21 cellular contexts compared by ENCODE assay signal in genomic region chr1:225961659-225962439, GRCh38. TPM values are rescaled to one million over a fixed set of nuclear protein-coding genes. Genes with fewer than 3 reads are reported as not detected.
A peak's percentile ranks its signal among the peaks of the same experiment; 100 is the strongest.
DNase-seq lines count a peak whose midpoint lies in the region; ATAC-seq, FAIRE-seq and TF ChIP-seq lines count a peak whose summit lies in the region.
"Had no signal": no experiment of that assay in that cellular context is flagged by ENCODE, and none has a peak within 500 bp of the region (broad histone marks: within the 10 kb centered on the region; RNA-seq: fewer than 3 reads in every experiment).

No MANE protein-coding gene starts in this region.

- peak overlapping the region in 9 of 11 experiments; percentile 37 to 77 (median 62); a peak in 18 of 22 replicates for H3K4me2 ChIP-seq in BLaER1 treated with 17β-estradiol and CSF1 and Interleukin-3, amounts not matched to agents 10 nM and 100 nM
- H3K4me2 ChIP-seq in GM12878 (ENCODE audit: control insufficient read depth, insufficient read depth) = no peak overlapping the region
- H3K4me2 ChIP-seq in osteoblast (ENCODE audit: insufficient read depth, low read length) = peak overlapping the region; percentile 67

- WGBS in GM12878 (ENCODE audit: insufficient coverage, insufficient replicate concordance, low lambda C conversion rate, missing lambda C conversion rate) = 49% methylated on average over 20 of the region's 20 CpGs

- no peaks in the 10 kb centered on the region for H3K36me3 ChIP-seq in BLaER1 treated with 17β-estradiol and CSF1 and Interleukin-3, amounts not matched to agents 10 nM and 100 nM
- H3K36me3 ChIP-seq in HEK293 (ENCODE audit: control insufficient read depth in 2 of 2, insufficient read depth in 1 of 2, low read length in 2 of 2) (no peaks in the 10 kb centered on the region), GM12878 (ENCODE audit: control insufficient read depth in 2 of 2, insufficient read depth in 2 of 2, low read length in 1 of 2) (no peaks in the 10 kb centered on the region), osteoblast (ENCODE audit: insufficient read depth, low read length) (no peaks in the 10 kb centered on the region)
- no peaks in the 10 kb centered on the region for H3K36me3 ChIP-seq in CD8-positive, alpha-beta T cell (ENCODE audit: insufficient read depth, low read length)
- H3K36me3 ChIP-seq: SJSA1 had no signal

- no peak for TF ChIP-seq EP300 in GM12878 (IDR thresholded peaks at IDR 0.05; ENCODE audit: borderline replicate concordance in 1 of 2, control insufficient read depth in 1 of 2, low read depth in 2 of 2, low read length in 2 of 2)

- H3K4me3 ChIP-seq in BLaER1 treated with 17β-estradiol and CSF1 and Interleukin-3, amounts not matched to agents 10 nM and 100 nM = no peak overlapping the region
- H3K4me3 ChIP-seq in HEK293 (ENCODE audit: low read depth, low read length) (no peak overlapping the region), GM12878 (no peak overlapping the region), osteoblast (ENCODE audit: insufficient read depth, low read length) (peak overlapping the region; percentile 40)
- H3K4me3 ChIP-seq in CD8-positive, alpha-beta T cell (ENCODE audit: low read depth, low read length) = no peak overlapping the region
- H3K4me3 ChIP-seq: SJSA1 had no signal

- no peaks in the 10 kb centered on the region for H3K36me3 Mint-ChIP-seq in CD8-positive, alpha-beta T cell
- no peaks in the 10 kb centered on the region for H3K36me3 Mint-ChIP-seq in activated CD4-positive, alpha-beta memory T cell treated with anti-CD3 and anti-CD28 coated beads, Interleukin-2, amount 10 ng/mL, durations not matched to agents 7 days and 5 days (ENCODE audit: low read depth)
- H3K36me3 Mint-ChIP-seq: CD4-positive, alpha-beta memory T cell had no signal

- no peak for TF ChIP-seq POLR2A in GM12878 (IDR thresholded peaks at IDR 0.05; ENCODE audit: low read depth, low read length)

- no peaks in the 10 kb centered on the region for H4K20me1 ChIP-seq in BLaER1 treated with 17β-estradiol and CSF1 and Interleukin-3, amounts not matched to agents 10 nM and 100 nM
- H4K20me1 ChIP-seq in GM12878 (ENCODE audit: control insufficient read depth, insufficient read depth) (no peaks in the 10 kb centered on the region), osteoblast (ENCODE audit: insufficient read depth, low read length) (no peaks in the 10 kb centered on the region)

- H3K4me3 Mint-ChIP-seq in CD8-positive, alpha-beta T cell = no peak overlapping the region
- H3K4me3 Mint-ChIP-seq in activated CD4-positive, alpha-beta memory T cell treated with anti-CD3 and anti-CD28 coated beads, Interleukin-2, amount 10 ng/mL, durations not matched to agents 7 days and 5 days = no peak overlapping the region
- H3K4me3 Mint-ChIP-seq: CD4-positive, alpha-beta memory T cell; HFFc6 had no signal

- no peaks in the 10 kb centered on the region for H3K9me3 Mint-ChIP-seq in CD8-positive, alpha-beta T cell
- no peaks in the 10 kb centered on the region for H3K9me3 Mint-ChIP-seq in activated CD4-positive, alpha-beta memory T cell treated with anti-CD3 and anti-CD28 coated beads, Interleukin-2, amount 10 ng/mL, durations not matched to agents 7 days and 5 days
- H3K9me3 Mint-ChIP-seq: CD4-positive, alpha-beta memory T cell; HFFc6 had no signal

- in situ Hi-C loops in GM12878 (cut with MboI) = no loop called here

- no TSS peak for BruUV-seq in GM12878 (replicated peaks; lab: Mats Ljungman, UMichigan)

- ATAC-seq in GM12878 = peak; percentile 22; the same call in 2 of the 3 replicates
- no peak for ATAC-seq in CD8-positive, alpha-beta T cell

- CTCF ChIA-PET in HEK293 (lab: Yijun Ruan, JAX) (interaction anchor here (0.6 to 4.8 kb wide), 29 partner anchors 8 to 655 kb away, joined by 3 to 48 read pairs (median 5); partner anchors contain the start of genes LEFTY2, PYCR2, SRP9 and TMEM63A), GM12878 (lab: Yijun Ruan, JAX) (interaction anchor here (0.7 to 6.1 kb wide), 20 partner anchors 10 to 648 kb away, joined by 3 to 55 read pairs (median 4); partner anchors contain the start of gene SRP9)
- CTCF ChIA-PET in CD8-positive, alpha-beta T cell (lab: Charles Lee) = interaction anchor here (0.6 to 2.3 kb wide), 11 partner anchors 10 to 591 kb away, joined by 3 to 12 read pairs (median 3); no protein-coding TSS in a partner anchor
- CTCF ChIA-PET in activated CD4-positive, alpha-beta memory T cell treated with anti-CD3 and anti-CD28 coated beads, Interleukin-2, amount 10 ng/mL, durations not matched to agents 7 days and 5 days (lab: Charles Lee) = interaction anchor here (0.7 to 3.4 kb wide), 9 partner anchors 13 to 184 kb away, joined by 3 to 32 read pairs (median 5); partner anchors contain the start of genes PYCR2 and SRP9

- no peak for TF ChIP-seq RAD21 in GM12878 (IDR thresholded peaks at IDR 0.05; ENCODE audit: insufficient read depth, low read depth, low read length)

- no peak overlapping the region for H3K27ac ChIP-seq in BLaER1 treated with 17β-estradiol and CSF1 and Interleukin-3, amounts not matched to agents 10 nM and 100 nM
- H3K27ac ChIP-seq in HEK293 (ENCODE audit: extremely low read depth, low read depth, low read length) (no peak overlapping the region), GM12878 (ENCODE audit: control insufficient read depth, insufficient read depth) (no peak overlapping the region), osteoblast (ENCODE audit: low read depth, low read length) (no peak overlapping the region)
- H3K27ac ChIP-seq in CD8-positive, alpha-beta T cell (ENCODE audit: low read depth, low read length) = no peak overlapping the region
- H3K27ac ChIP-seq: HL-60, RWPE1, SJSA1 had no signal

- no peak overlapping the region for H3K9ac ChIP-seq in BLaER1 treated with 17β-estradiol and CSF1 and Interleukin-3, amounts not matched to agents 10 nM and 100 nM
- H3K9ac ChIP-seq in GM12878 (ENCODE audit: control insufficient read depth, insufficient read depth, low read length) = no peak overlapping the region

- RAD21 ChIA-PET in GM12878 (lab: Charles Lee; ENCODE audit: unreplicated experiment) = interaction anchor here (0.8 to 2.1 kb wide), 3 partner anchors 26 to 479 kb away, joined by 3 to 4 read pairs (median 3); no protein-coding TSS in a partner anchor

- TF ChIP-seq CTCF in HEK293 (tag by site-specific recombination; IDR thresholded peaks at IDR 0.05) = no peak
- no peak for TF ChIP-seq CTCF in GM12878 (IDR thresholded peaks at IDR 0.05 in 2 of 3, conservative IDR thresholded peaks at IDR 0.05 in 1 of 3; ENCODE audit: control insufficient read depth in 2 of 3, extremely low read depth in 1 of 3, insufficient read depth in 1 of 3, low read depth in 3 of 3, low read length in 3 of 3)
- no peak for TF ChIP-seq CTCF in osteoblast (IDR thresholded peaks at IDR 0.05; ENCODE audit: extremely low read depth, low read depth, low read length)
- TF ChIP-seq CTCF in CD8-positive, alpha-beta T cell (IDR thresholded peaks at IDR 0.05) = no peak

- peaks cover 0 to 40% (median 35%) of the 10 kb centered on the region in 10 experiments; a peak in 18 of 20 replicates for H3K4me1 ChIP-seq in BLaER1 treated with 17β-estradiol and CSF1 and Interleukin-3, amounts not matched to agents 10 nM and 100 nM
- H3K4me1 ChIP-seq in HEK293 (ENCODE audit: control insufficient read depth, insufficient read depth, low read length) = no peaks in the 10 kb centered on the region
- no peaks in the 10 kb centered on the region for H3K4me1 ChIP-seq in GM12878 (ENCODE audit: control insufficient read depth, insufficient read depth, low read length)
- no peaks in the 10 kb centered on the region for H3K4me1 ChIP-seq in osteoblast (ENCODE audit: insufficient read depth, low read length)
- H3K4me1 ChIP-seq in CD8-positive, alpha-beta T cell (ENCODE audit: insufficient read depth, low read length) = peaks cover 25% of the 10 kb centered on the region
- H3K4me1 ChIP-seq: SJSA1 had no signal

- FAIRE-seq in GM12878 (lab: Jason Lieb, UNC) = no peak

- peaks cover 3% of the 10 kb centered on the region for H3K4me1 Mint-ChIP-seq in CD8-positive, alpha-beta T cell (ENCODE audit: low read depth)
- H3K4me1 Mint-ChIP-seq in activated CD4-positive, alpha-beta memory T cell treated with anti-CD3 and anti-CD28 coated beads, Interleukin-2, amount 10 ng/mL, durations not matched to agents 7 days and 5 days = no peaks in the 10 kb centered on the region

- intact Hi-C loops in GM12878 (cut with micrococcal nuclease; ENCODE audit: unreplicated experiment) = loop anchor here (1.0 kb wide), 1 partner anchor 159 kb away; no protein-coding TSS in a partner anchor
- intact Hi-C loops in CD8-positive, alpha-beta T cell (cut with DNase I, micrococcal nuclease) = no loop called here

- no peak overlapping the region for H2AFZ ChIP-seq in GM12878 (ENCODE audit: control insufficient read depth, low read depth, low read length)
- H2AFZ ChIP-seq in osteoblast (ENCODE audit: low read length) = peak overlapping the region; percentile 65

- H3K79me2 ChIP-seq in GM12878 (ENCODE audit: control insufficient read depth, insufficient read depth, low read length) = no peaks in the 10 kb centered on the region
- H3K79me2 ChIP-seq in osteoblast (ENCODE audit: insufficient read depth, low read length) = no peaks in the 10 kb centered on the region

- SMC1A ChIA-PET in GM12878 (lab: Charles Lee; ENCODE audit: uncharacterized antibody, unreplicated experiment) = interaction anchor here (0.6 to 2.1 kb wide), 9 partner anchors 13 to 483 kb away, joined by 3 to 7 read pairs (median 4); no protein-coding TSS in a partner anchor

- H3K27ac Mint-ChIP-seq in CD8-positive, alpha-beta T cell = no peak overlapping the region
- no peak overlapping the region for H3K27ac Mint-ChIP-seq in activated CD4-positive, alpha-beta memory T cell treated with anti-CD3 and anti-CD28 coated beads, Interleukin-2, amount 10 ng/mL, durations not matched to agents 7 days and 5 days
- H3K27ac Mint-ChIP-seq: HFFc6 had no signal

- DNase-seq in GM12878 (ENCODE audit: low read depth, low spot score) = no peak
- DNase-seq in osteoblast (ENCODE audit: insufficient read length, low spot score, missing footprints) = no peak
- no peak for DNase-seq in Kasumi-1 (lab: John Stamatoyannopoulos, UW)
- no peak for DNase-seq in NCI-H1048 (lab: John Stamatoyannopoulos, UW)
- DNase-seq in CD8-positive, alpha-beta T cell = no peak
- no peak for DNase-seq in activated CD4-positive, alpha-beta memory T cell treated with anti-CD3 and anti-CD28 coated beads, Interleukin-2, amount 10 ng/mL, durations not matched to agents 7 days and 5 days
- DNase-seq: GOT3, HFFc6, NCI-H1105 treated with DMSO at 0.1 percent for 48 hours, NCI-H187, NCI-H2171, NCI-H446 treated with DMSO at 0.1 percent for 48 hours, SW 1271 had no signal

- peaks cover 0 to 8% (median 0%) of the 10 kb centered on the region in 11 experiments; a peak in 4 of 22 replicates for H3K9me3 ChIP-seq in BLaER1 treated with 17β-estradiol and CSF1 and Interleukin-3, amounts not matched to agents 10 nM and 100 nM (replicated peaks in 1 of 11)
- H3K9me3 ChIP-seq in HEK293 (ENCODE audit: control insufficient read depth, insufficient read depth, low read depth, low read length) = no peaks in the 10 kb centered on the region
- no peaks in the 10 kb centered on the region for H3K9me3 ChIP-seq in GM12878 (replicated peaks; ENCODE audit: control insufficient read depth, insufficient read depth, low read length)
- H3K9me3 ChIP-seq in osteoblast (ENCODE audit: low read depth, low read length) = no peaks in the 10 kb centered on the region
- no peaks in the 10 kb centered on the region for H3K9me3 ChIP-seq in CD8-positive, alpha-beta T cell (ENCODE audit: low read length)
- H3K9me3 ChIP-seq: SJSA1 had no signal

- no peaks in the 10 kb centered on the region for H3K27me3 ChIP-seq in BLaER1 treated with 17β-estradiol and CSF1 and Interleukin-3, amounts not matched to agents 10 nM and 100 nM
- no peaks in the 10 kb centered on the region; a peak in 1 of 4 replicates for H3K27me3 ChIP-seq in GM12878 (replicated peaks in 1 of 2; ENCODE audit: control insufficient read depth in 2 of 2, insufficient read depth in 2 of 2, low read length in 1 of 2)
- H3K27me3 ChIP-seq in osteoblast (ENCODE audit: insufficient read depth, low read length) = peaks cover 5% of the 10 kb centered on the region
- H3K27me3 ChIP-seq in CD8-positive, alpha-beta T cell (ENCODE audit: insufficient read depth, low read length) = no peaks in the 10 kb centered on the region
- H3K27me3 ChIP-seq: SJSA1 had no signal

- no peaks in the 10 kb centered on the region for H3K27me3 Mint-ChIP-seq in CD8-positive, alpha-beta T cell (ENCODE audit: low read depth)
- H3K27me3 Mint-ChIP-seq in activated CD4-positive, alpha-beta memory T cell treated with anti-CD3 and anti-CD28 coated beads, Interleukin-2, amount 10 ng/mL, durations not matched to agents 7 days and 5 days = no peaks in the 10 kb centered on the region

- POLR2A ChIA-PET in HEK293 (lab: Yijun Ruan, JAX) = interaction anchor here (2.2 kb wide), 1 partner anchor 38 kb away, joined by 7 read pairs; the partner anchor contains the start of gene PYCR2
- POLR2A ChIA-PET in GM12878 (lab: Charles Lee) = no interaction called here
- POLR2A ChIA-PET in CD8-positive, alpha-beta T cell (lab: Charles Lee) = interaction anchor here (1.0 to 1.8 kb wide), 2 partner anchors 79 to 340 kb away, joined by 3 to 4 read pairs; partner anchors contain the start of gene TMEM63A
- POLR2A ChIA-PET in activated CD4-positive, alpha-beta memory T cell treated with anti-CD3 and anti-CD28 coated beads, Interleukin-2, amount 10 ng/mL, durations not matched to agents 7 days and 5 days (lab: Charles Lee) = interaction anchor here (0.6 to 1.2 kb wide), 2 partner anchors 18 to 482 kb away, joined by 3 to 4 read pairs; no protein-coding TSS in a partner anchor

RNA-seq across cellular contexts. Expression of gene LEFTY2, which starts 20.8 kb away (rescaled TPM):
- total RNA-seq in GM12878 (2013; cell fraction: nucleolus; rRNA removed) = not detected in 2 replicates
- total RNA-seq in GM12878 (2014; rRNA removed) (not detected in 2 replicates), GM12878 (2014; rRNA removed; fragmentation: Illumina TruSeq; extraction: Trizol) (not detected in 2 replicates), GM12878 (2021) (not detected in 2 replicates), osteoblast (not detected in 2 replicates)
- polyA plus RNA-seq in GM12878 (2011; ENCODE audit: low read depth) = not detected
- polyA plus RNA-seq in GM12878 (2011; rRNA removed) (not detected in 2 replicates), GM12878 (2014; fragmentation: Illumina TruSeq; extraction: Trizol) (not detected in 2 replicates), GM12878 (2014; fragmentation: Nextera tagmentation; extraction: Ambion mirVana) (not detected), GM12878 (2014; rRNA removed) (not detected in 2 replicates), GM12878 (2016; fragmentation: Nextera tagmentation; extraction: Ambion mirVana) (not detected)
- not detected in 2 replicates for polyA plus RNA-seq in GM12878 (2011; cell fraction: cytosol; rRNA removed)
- not detected in 2 replicates for polyA plus RNA-seq in GM12878 (2011; cell fraction: nucleus; rRNA removed)
- not detected in 2 replicates for polyA plus RNA-seq in GM12878 (2012)
- polyA minus RNA-seq in GM12878 (2011; rRNA and poly(A)+ RNA removed) = not detected in 2 replicates
- polyA minus RNA-seq in GM12878 (2011; cell fraction: cytosol; rRNA and poly(A)+ RNA removed) = not detected in 2 replicates
- polyA minus RNA-seq in GM12878 (2011; cell fraction: nucleus; rRNA and poly(A)+ RNA removed) = not detected in 2 replicates
- not detected for total RNA-seq in CD8-positive, alpha-beta T cell
- total RNA-seq in activated CD4-positive, alpha-beta memory T cell treated with anti-CD3 and anti-CD28 coated beads, Interleukin-2, amount 10 ng/mL, durations not matched to agents 7 days and 5 days = not detected
- total RNA-seq: A673; CD4-positive, alpha-beta memory T cell; HFFc6; MCF 10A; SJSA1 had no signal
- polyA plus RNA-seq: CD4-positive, alpha-beta memory T cell had no signal

RNA-seq across cellular contexts. Expression of gene SDE2, which starts 37.3 kb away (rescaled TPM):
- 18.8 and 19.4 TPM in 2 replicates for total RNA-seq in GM12878 (2013; cell fraction: nucleolus; rRNA removed)
- total RNA-seq in GM12878 (2014; rRNA removed) = 14.3 and 17.2 TPM in 2 replicates
- total RNA-seq in GM12878 (2014; rRNA removed; fragmentation: Illumina TruSeq; extraction: Trizol) = 15.4 and 16.0 TPM in 2 replicates
- total RNA-seq in GM12878 (2021) = 12.7 and 13.0 TPM in 2 replicates
- 6.0 TPM for polyA plus RNA-seq in GM12878 (2011; ENCODE audit: low read depth)
- polyA plus RNA-seq in GM12878 (2011; rRNA removed) = 19.4 and 26.6 TPM in 2 replicates
- 8.3 and 10.8 TPM in 2 replicates for polyA plus RNA-seq in GM12878 (2011; cell fraction: cytosol; rRNA removed)
- 4.3 and 7.1 TPM in 2 replicates for polyA plus RNA-seq in GM12878 (2011; cell fraction: nucleus; rRNA removed)
- polyA plus RNA-seq in GM12878 (2012) = 8.1 and 8.3 TPM in 2 replicates
- 12.2 and 16.2 TPM in 2 replicates for polyA plus RNA-seq in GM12878 (2014; fragmentation: Illumina TruSeq; extraction: Trizol)
- polyA plus RNA-seq in GM12878 (2014; fragmentation: Nextera tagmentation; extraction: Ambion mirVana) = 1 to 10 TPM; 2.7 to 4.3 TPM
- polyA plus RNA-seq in GM12878 (2014; rRNA removed) = 9.6 and 11.5 TPM in 2 replicates
- 10 to 100 TPM; 11.7 to 14.1 TPM for polyA plus RNA-seq in GM12878 (2016; fragmentation: Nextera tagmentation; extraction: Ambion mirVana)
- 10.3 and 11.3 TPM in 2 replicates for polyA minus RNA-seq in GM12878 (2011; rRNA and poly(A)+ RNA removed)
- polyA minus RNA-seq in GM12878 (2011; cell fraction: cytosol; rRNA and poly(A)+ RNA removed) = 7.1 and 7.6 TPM in 2 replicates
- polyA minus RNA-seq in GM12878 (2011; cell fraction: nucleus; rRNA and poly(A)+ RNA removed) = 3.9 and 7.9 TPM in 2 replicates
- 16.5 and 19.9 TPM in 2 replicates for total RNA-seq in osteoblast
- total RNA-seq in CD8-positive, alpha-beta T cell = 10 to 100 TPM; 53.3 to 55.3 TPM
- 10 to 100 TPM; 19.8 to 20.1 TPM for total RNA-seq in activated CD4-positive, alpha-beta memory T cell treated with anti-CD3 and anti-CD28 coated beads, Interleukin-2, amount 10 ng/mL, durations not matched to agents 7 days and 5 days

RNA-seq across cellular contexts. Expression of gene PYCR2, which starts 37.8 kb away (rescaled TPM):
- total RNA-seq in GM12878 (2013; cell fraction: nucleolus; rRNA removed) = 41.1 and 41.4 TPM in 2 replicates
- total RNA-seq in GM12878 (2014; rRNA removed) = 53.4 and 65.2 TPM in 2 replicates
- 31.0 and 33.6 TPM in 2 replicates for total RNA-seq in GM12878 (2014; rRNA removed; fragmentation: Illumina TruSeq; extraction: Trizol)
- total RNA-seq in GM12878 (2021) = 77.2 and 81.8 TPM in 2 replicates
- polyA plus RNA-seq in GM12878 (2011; ENCODE audit: low read depth) = 22.2 TPM
- 24.3 and 46.0 TPM in 2 replicates for polyA plus RNA-seq in GM12878 (2011; rRNA removed)
- polyA plus RNA-seq in GM12878 (2011; cell fraction: cytosol; rRNA removed) = 49.9 and 63.2 TPM in 2 replicates
- polyA plus RNA-seq in GM12878 (2011; cell fraction: nucleus; rRNA removed) = 101 and 106 TPM in 2 replicates
- 45.2 and 52.3 TPM in 2 replicates for polyA plus RNA-seq in GM12878 (2012)
- polyA plus RNA-seq in GM12878 (2014; fragmentation: Illumina TruSeq; extraction: Trizol) = 19.1 and 47.0 TPM in 2 replicates
- 1 to 10 TPM; 1.7 to 5.9 TPM for polyA plus RNA-seq in GM12878 (2014; fragmentation: Nextera tagmentation; extraction: Ambion mirVana)
- 62.8 and 64.9 TPM in 2 replicates for polyA plus RNA-seq in GM12878 (2014; rRNA removed)
- 10 to 100 TPM; 74.9 to 76.3 TPM for polyA plus RNA-seq in GM12878 (2016; fragmentation: Nextera tagmentation; extraction: Ambion mirVana)
- polyA minus RNA-seq in GM12878 (2011; rRNA and poly(A)+ RNA removed) = 29.4 and 39.5 TPM in 2 replicates
- 8.3 and 15.2 TPM in 2 replicates for polyA minus RNA-seq in GM12878 (2011; cell fraction: cytosol; rRNA and poly(A)+ RNA removed)
- polyA minus RNA-seq in GM12878 (2011; cell fraction: nucleus; rRNA and poly(A)+ RNA removed) = 20.2 and 31.1 TPM in 2 replicates
- total RNA-seq in osteoblast = 25.9 and 29.0 TPM in 2 replicates
- 10 to 100 TPM; 27.3 to 30.6 TPM for total RNA-seq in CD8-positive, alpha-beta T cell
- total RNA-seq in activated CD4-positive, alpha-beta memory T cell treated with anti-CD3 and anti-CD28 coated beads, Interleukin-2, amount 10 ng/mL, durations not matched to agents 7 days and 5 days = 100 to 1,000 TPM; 101 to 105 TPM
